In genomic region chr6:27194453-27194852, GRCh38 we compare ENCODE assay signal across 1 cellular context.
TF ChIP-seq lines count a peak whose summit lies in the region.
"Not testable (repeated sequence)": the region's sequence is repeated elsewhere in the genome, so short reads cannot be mapped to it uniquely, and the experiment has no call there.

No MANE protein-coding gene starts in this region.

TF ChIP-seq in K562, 482 proteins besides CTCF, POLR2A, EP300 and RAD21 (continued from another document):
- peak; percentile 78 for TF ChIP-seq USF2 (CRISPR knock-in tag; IDR thresholded peaks at IDR 0.05)
- peak; percentile 74 for TF ChIP-seq MEIS2 (IDR thresholded peaks at IDR 0.05; ENCODE audit: partially characterized antibody)
- peak; percentile 73 for TF ChIP-seq ATF3 (IDR thresholded peaks at IDR 0.05)
- not testable (repeated sequence) for TF ChIP-seq ATF3 (CRISPR knock-in tag; conservative IDR thresholded peaks at IDR 0.05); JUN (CRISPR knock-in tag; IDR thresholded peaks at IDR 0.05; ENCODE audit: borderline replicate concordance)
- TF ChIP-seq JUN (IDR thresholded peaks at IDR 0.05; ENCODE audit: borderline replicate concordance, low read depth, low read length) = 0 out of 2 replicates have a peak, but pooled peaks have one; percentile 33
- peak; percentile 36; the same call in 1 of the 2 replicates for TF ChIP-seq CBFA2T2 (conservative IDR thresholded peaks at IDR 0.05)
- TF ChIP-seq RAD51 (IDR thresholded peaks at IDR 0.05; ENCODE audit: borderline replicate concordance, low read depth) = peak; percentile 74
- TF ChIP-seq PKNOX1 (IDR thresholded peaks at IDR 0.05) = peak; percentile 79
TF ChIP-seq in K562: peak in this region for 14; not testable (repeated sequence) for 468.
